ENCODE assay signal across 27 cellular contexts in genomic region chr11:77320351-77320750, GRCh38. TPM values are rescaled to one million over a fixed set of nuclear protein-coding genes. Genes with fewer than 3 reads are reported as not detected.
"Had no signal": no experiment of that assay in that cellular context is flagged by ENCODE, and none has a peak within 500 bp of the region (broad histone marks: within the 10 kb centered on the region; RNA-seq: fewer than 3 reads in every experiment).

No MANE protein-coding gene starts in this region.

- H3K4me1 ChIP-seq: tibial artery, upper lobe of left lung, uterus had no signal

- H3K27ac ChIP-seq: coronary artery, tibial artery, upper lobe of left lung, uterus had no signal

- H3K4me3 Mint-ChIP-seq: endodermal cell; naive thymus-derived CD4-positive, alpha-beta T cell; stimulated activated memory B cell treated with anti-CD40 and anti-IgM and Interleukin-4, amounts not matched to agents 10 μg/mL and 1 μg/mL and 100 μg/mL, for 72 hours; stimulated activated naive CD8-positive, alpha-beta T cell treated with anti-CD3 and anti-CD28 coated beads, Interleukin-15, Interleukin-2, amounts not matched to agents 100 ng/mL and 50 ng/mL, for 24 hours had no signal

- H3K27me3 Mint-ChIP-seq: stimulated activated memory B cell treated with anti-CD40 and anti-IgM and Interleukin-4, amounts not matched to agents 10 μg/mL and 1 μg/mL and 100 μg/mL, for 72 hours had no signal

- H3K4me1 Mint-ChIP-seq: naive thymus-derived CD4-positive, alpha-beta T cell; stimulated activated memory B cell treated with anti-CD40 and anti-IgM and Interleukin-4, amounts not matched to agents 10 μg/mL and 1 μg/mL and 100 μg/mL, for 72 hours had no signal

- H3K4me3 ChIP-seq: coronary artery, smooth muscle cell, tibial artery, upper lobe of left lung, uterus had no signal

- H3K36me3 ChIP-seq: uterus had no signal

- DNase-seq: effector CD4-positive, alpha-beta T cell; endodermal cell; foreskin melanocyte; head of caudate nucleus; hippocampal formation; kidney glomerular epithelial cell; mammary epithelial cell; naive thymus-derived CD4-positive, alpha-beta T cell; posterior cingulate gyrus; right cardiac atrium; stimulated activated CD4-positive, alpha-beta T cell treated with anti-CD3 and anti-CD28 coated beads, Interleukin-2, amount 100 ng/mL, for 48 hours; stimulated activated CD8-positive, alpha-beta memory T cell treated with anti-CD3 and anti-CD28 coated beads, Interleukin-4, amount 100 ng/mL, for 48 hours; tibial artery; upper lobe of left lung; uterus had no signal

- H3K9me3 Mint-ChIP-seq: endodermal cell; naive thymus-derived CD4-positive, alpha-beta T cell; stimulated activated memory B cell treated with anti-CD40 and anti-IgM and Interleukin-4, amounts not matched to agents 10 μg/mL and 1 μg/mL and 100 μg/mL, for 72 hours; stimulated activated naive CD8-positive, alpha-beta T cell treated with anti-CD3 and anti-CD28 coated beads, Interleukin-15, Interleukin-2, amounts not matched to agents 100 ng/mL and 50 ng/mL, for 24 hours had no signal

- H3K27ac Mint-ChIP-seq: endodermal cell; naive thymus-derived CD4-positive, alpha-beta T cell; stimulated activated memory B cell treated with anti-CD40 and anti-IgM and Interleukin-4, amounts not matched to agents 10 μg/mL and 1 μg/mL and 100 μg/mL, for 72 hours; stimulated activated naive CD8-positive, alpha-beta T cell treated with anti-CD3 and anti-CD28 coated beads, Interleukin-15, Interleukin-2, amounts not matched to agents 100 ng/mL and 50 ng/mL, for 24 hours had no signal

- H3K9me3 ChIP-seq: tibial artery, upper lobe of left lung, uterus had no signal

- H3K4me2 ChIP-seq: smooth muscle cell had no signal

- ATAC-seq: left lobe of liver; naive thymus-derived CD4-positive, alpha-beta T cell; right cardiac atrium; stimulated activated memory B cell treated with anti-CD40 and anti-IgM and Interleukin-4, amounts not matched to agents 10 μg/mL and 1 μg/mL and 100 μg/mL, for 72 hours had no signal

- H3K27me3 ChIP-seq: tibial artery, upper lobe of left lung, uterus had no signal

RNA-seq across cellular contexts. Expression of gene GDPD4, which starts 18.9 kb away (rescaled TPM):
- total RNA-seq: dermis microvascular lymphatic vessel endothelial cell; endodermal cell; lower leg skin; mammary epithelial cell; mesenteric fat pad; mononuclear cell; naive thymus-derived CD4-positive, alpha-beta T cell; osteocyte; smooth muscle cell; temporal lobe; upper lobe of left lung had no signal
- polyA plus RNA-seq: mammary epithelial cell; naive thymus-derived CD4-positive, alpha-beta T cell; neural cell; smooth muscle cell had no signal
